ENCODE assay signal across 8 cellular contexts in the genomic region with DNA sequence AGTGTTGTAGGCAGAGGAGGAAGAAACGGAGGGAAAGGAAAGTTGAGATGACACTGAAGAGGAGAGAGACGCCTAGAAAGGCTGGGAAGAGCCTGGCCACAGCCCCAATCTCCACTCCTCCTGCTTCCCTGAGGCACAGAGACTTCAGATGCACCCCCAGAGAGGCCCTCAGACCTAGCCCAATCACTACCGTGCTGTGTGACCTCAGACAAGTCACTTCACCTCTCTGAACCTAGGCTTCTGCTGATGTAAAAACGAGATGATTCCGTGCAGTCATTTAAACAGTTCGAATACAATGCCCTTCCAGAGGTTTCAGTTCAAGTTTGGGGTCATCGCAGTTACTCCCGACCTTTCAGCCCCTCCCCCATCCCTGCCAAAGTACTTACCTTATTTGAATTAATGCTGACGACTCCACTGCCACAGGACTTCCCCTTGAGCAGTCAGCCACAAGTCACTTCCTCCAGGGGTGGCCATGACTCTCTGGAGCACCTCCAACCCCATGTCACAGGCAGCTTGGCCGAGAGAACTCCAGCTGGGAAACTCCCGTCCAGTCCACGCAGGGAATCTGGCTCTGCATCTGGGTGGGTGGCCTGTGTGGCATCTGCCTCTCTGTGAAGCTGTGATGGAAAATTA.
DNase-seq lines count a peak whose midpoint lies in the region; ATAC-seq and TF ChIP-seq lines count a peak whose summit lies in the region.

No MANE protein-coding gene starts in this region.

- H2BK120ac ChIP-seq in IMR-90 (ENCODE audit: low read depth, low read length) = no peak overlapping the region

- no peaks in the 10 kb centered on the region for H3K36me3 Mint-ChIP-seq in activated T-helper 1 cell treated with anti-CD3 and anti-CD28 coated beads, Interleukin-12 subunit alpha, Interleukin-12 subunit beta, Interleukin-2, Interleukin-4 antibody, amounts not matched to agents 30 ng/mL and 10 ng/mL and 1 ng/mL, durations not matched to agents 14 hours and 24 hours and 36 hours (ENCODE audit: low read depth)
- no peaks in the 10 kb centered on the region for H3K36me3 Mint-ChIP-seq in osteocyte (ENCODE audit: unreplicated experiment)

- H2BK20ac ChIP-seq in IMR-90 (ENCODE audit: low read depth, low read length) = no peak overlapping the region

- no peak overlapping the region for H4K91ac ChIP-seq in IMR-90 (ENCODE audit: insufficient read depth, low read depth, low read length)

- H3K9ac ChIP-seq in IMR-90 (ENCODE audit: low read depth, low read length) = no peak overlapping the region

- no peaks in the 10 kb centered on the region for H3K36me3 ChIP-seq in IMR-90 (ENCODE audit: control insufficient read depth, insufficient read depth, low read length)

- DNase-seq in GM13977 (ENCODE audit: low spot score) (peak; percentile 61), IMR-90 (no peak), osteocyte (ENCODE audit: extremely low spot score, unreplicated experiment) (peak; percentile 48), posterior vena cava (ENCODE audit: low spot score) (no peak)
- DNase-seq in activated T-helper 1 cell treated with anti-CD3 and anti-CD28 coated beads, Interleukin-12 subunit alpha, Interleukin-12 subunit beta, Interleukin-2, Interleukin-4 antibody, amounts not matched to agents 30 ng/mL and 10 ng/mL and 1 ng/mL, durations not matched to agents 14 hours and 24 hours and 36 hours (ENCODE audit: low spot score) = no peak

- no peak for TF ChIP-seq RAD21 in IMR-90 (IDR thresholded peaks at IDR 0.05; ENCODE audit: low read length)

- no peak overlapping the region for H2BK5ac ChIP-seq in IMR-90 (ENCODE audit: low read depth, low read length, poor library complexity, severe bottlenecking)

- no peak for TF ChIP-seq CTCF in GM13977 (IDR thresholded peaks at IDR 0.05; ENCODE audit: extremely low read depth, insufficient read depth, missing control alignments)
- no peak for TF ChIP-seq CTCF in IMR-90 (conservative IDR thresholded peaks at IDR 0.05; ENCODE audit: low read depth, low read length)
- no peak for TF ChIP-seq CTCF in osteocyte (IDR thresholded peaks at IDR 0.05)

- dilution Hi-C loops in IMR-90 (cut with HindIII; ENCODE audit: low sequenced_read_pairs, unreplicated experiment) = no loop called here

- no peak overlapping the region for H2BK15ac ChIP-seq in IMR-90 (ENCODE audit: low read depth, low read length)

- 0 out of 2 replicates have a peak overlapping the region, but pooled peaks have one; percentile 3 for H2AK5ac ChIP-seq in IMR-90 (ENCODE audit: low read depth, low read length)

- H3K23ac ChIP-seq in IMR-90 (ENCODE audit: low read depth, low read length) = no peak overlapping the region

- H3K18ac ChIP-seq in IMR-90 (ENCODE audit: low read depth, low read length) = no peak overlapping the region

- in situ Hi-C loops in GM13977 (cut with MboI; ENCODE audit: low pct_unique_long_range_greater_than_20kb, low sequenced_read_pairs, unreplicated experiment) = no loop called here
- in situ Hi-C loops in IMR-90 (cut with MboI; ENCODE audit: low sequenced_read_pairs) = no loop called here

- ATAC-seq in IMR-90 (ENCODE audit: low read depth) (no peak), SK-N-SH treated with all-trans-retinoic acid at 6 μM for 48 hours (no peak), esophagus mucosa (no peak), HG03457 (IDR thresholded peaks at IDR 0.05; ENCODE audit: unreplicated experiment) (no peak)

- H3K27ac Mint-ChIP-seq in activated T-helper 1 cell treated with anti-CD3 and anti-CD28 coated beads, Interleukin-12 subunit alpha, Interleukin-12 subunit beta, Interleukin-2, Interleukin-4 antibody, amounts not matched to agents 30 ng/mL and 10 ng/mL and 1 ng/mL, durations not matched to agents 14 hours and 24 hours and 36 hours = peak overlapping the region; percentile 73
- H3K27ac Mint-ChIP-seq in osteocyte (ENCODE audit: unreplicated experiment) = no peak overlapping the region

- no peak overlapping the region for H2AFZ ChIP-seq in IMR-90 (replicated peaks; ENCODE audit: low read length, poor library complexity)

- H3K4me2 ChIP-seq in IMR-90 (ENCODE audit: low read depth, low read length) = no peak overlapping the region

- H3K4ac ChIP-seq in IMR-90 (ENCODE audit: low read depth, low read length) = 0 out of 2 replicates have a peak overlapping the region, but pooled peaks have one; percentile 16

- intact Hi-C loops in IMR-90 (cut with micrococcal nuclease) (no loop called here), posterior vena cava (cut with DNase I) (no loop called here)
- intact Hi-C loops in activated T-helper 1 cell treated with anti-CD3 and anti-CD28 coated beads, Interleukin-12 subunit alpha, Interleukin-12 subunit beta, Interleukin-2, Interleukin-4 antibody, amounts not matched to agents 30 ng/mL and 10 ng/mL and 1 ng/mL, durations not matched to agents 14 hours and 24 hours and 36 hours (cut with micrococcal nuclease) = loop anchor here (1.0 kb wide), 2 partner anchors 10 to 31 kb away; no protein-coding TSS in a partner anchor

- peak overlapping the region; percentile 23 for H3K4me3 Mint-ChIP-seq in activated T-helper 1 cell treated with anti-CD3 and anti-CD28 coated beads, Interleukin-12 subunit alpha, Interleukin-12 subunit beta, Interleukin-2, Interleukin-4 antibody, amounts not matched to agents 30 ng/mL and 10 ng/mL and 1 ng/mL, durations not matched to agents 14 hours and 24 hours and 36 hours
- H3K4me3 Mint-ChIP-seq in osteocyte (ENCODE audit: unreplicated experiment) = no peak overlapping the region

- no peaks in the 10 kb centered on the region for H3K9me3 Mint-ChIP-seq in activated T-helper 1 cell treated with anti-CD3 and anti-CD28 coated beads, Interleukin-12 subunit alpha, Interleukin-12 subunit beta, Interleukin-2, Interleukin-4 antibody, amounts not matched to agents 30 ng/mL and 10 ng/mL and 1 ng/mL, durations not matched to agents 14 hours and 24 hours and 36 hours
- H3K9me3 Mint-ChIP-seq in osteocyte (ENCODE audit: unreplicated experiment) = no peaks in the 10 kb centered on the region

- no peak overlapping the region for H3K4me3 ChIP-seq in IMR-90 (ENCODE audit: insufficient read depth, low read depth, low read length)

- peaks cover 3% of the 10 kb centered on the region for H3K27me3 Mint-ChIP-seq in activated T-helper 1 cell treated with anti-CD3 and anti-CD28 coated beads, Interleukin-12 subunit alpha, Interleukin-12 subunit beta, Interleukin-2, Interleukin-4 antibody, amounts not matched to agents 30 ng/mL and 10 ng/mL and 1 ng/mL, durations not matched to agents 14 hours and 24 hours and 36 hours (ENCODE audit: insufficient read depth)
- H3K27me3 Mint-ChIP-seq in osteocyte (ENCODE audit: unreplicated experiment) = peaks cover 14% of the 10 kb centered on the region

- CTCF ChIA-PET in IMR-90 (lab: Yijun Ruan, JAX) = no interaction called here

- peaks cover 7% of the 10 kb centered on the region; the same call in 1 of the 2 replicates for H3K4me1 ChIP-seq in IMR-90 (ENCODE audit: control insufficient read depth, insufficient read depth, low read length)

- H3K56ac ChIP-seq in IMR-90 (ENCODE audit: extremely low read depth, insufficient read depth, low read length) = no peak overlapping the region

- peaks cover 4% of the 10 kb centered on the region; the same call in 1 of the 2 replicates for H3K9me1 ChIP-seq in IMR-90 (ENCODE audit: insufficient read depth, low read length)

- no peaks in the 10 kb centered on the region for H3K27me3 ChIP-seq in IMR-90 (ENCODE audit: control insufficient read depth, insufficient read depth, low read length)

- H4K8ac ChIP-seq in IMR-90 (ENCODE audit: low read depth in 2 of 2, low read length in 2 of 2) = no peak overlapping the region

- peaks cover 50% of the 10 kb centered on the region for H3K4me1 Mint-ChIP-seq in activated T-helper 1 cell treated with anti-CD3 and anti-CD28 coated beads, Interleukin-12 subunit alpha, Interleukin-12 subunit beta, Interleukin-2, Interleukin-4 antibody, amounts not matched to agents 30 ng/mL and 10 ng/mL and 1 ng/mL, durations not matched to agents 14 hours and 24 hours and 36 hours (ENCODE audit: low read depth)
- peaks cover 3% of the 10 kb centered on the region for H3K4me1 Mint-ChIP-seq in osteocyte (ENCODE audit: unreplicated experiment)

- TF ChIP-seq POLR2A in IMR-90 (IDR thresholded peaks at IDR 0.05; ENCODE audit: low read depth, low read length) = no peak

- peak overlapping the region; percentile 79; the same call in 1 of the 2 replicates for H3K14ac ChIP-seq in IMR-90 (replicated peaks; ENCODE audit: low read depth, low read length)

- no peak overlapping the region for H4K5ac ChIP-seq in IMR-90 (ENCODE audit: low read depth, low read length)

- no TSS peak for BruUV-seq in IMR-90 (replicated peaks; lab: Mats Ljungman, UMichigan)

- no peak overlapping the region for H3K27ac ChIP-seq in IMR-90 (ENCODE audit: insufficient read depth, low read length)

- no peaks in the 10 kb centered on the region for H3K79me1 ChIP-seq in IMR-90 (ENCODE audit: low read depth in 1 of 2, low read length in 2 of 2)

- no peaks in the 10 kb centered on the region for H3K9me3 ChIP-seq in IMR-90 (ENCODE audit: control insufficient read depth, insufficient read depth, low read length)

- H4K20me1 ChIP-seq in IMR-90 (ENCODE audit: insufficient read depth, low read length) = no peaks in the 10 kb centered on the region

- WGBS in IMR-90 (ENCODE audit: extremely low coverage in 2 of 2, insufficient read length in 1 of 2), 2 experiments = 61% methylated on average over 4 of the region's 12 CpGs; no CpG with 5 or more reads in 1 of the 2 experiments

- POLR2A ChIA-PET in IMR-90 (lab: Charles Lee; ENCODE audit: unreplicated experiment) = no interaction called here

- H2AK9ac ChIP-seq in IMR-90 (replicated peaks; ENCODE audit: low read depth, low read length, poor library complexity) = no peak overlapping the region

TF ChIP-seq in SK-N-SH treated with all-trans-retinoic acid at 6 μM for 48 hours, 23 proteins besides CTCF, POLR2A, EP300 and RAD21:
- TF ChIP-seq ZNF565 (CRISPR knock-in tag; conservative IDR thresholded peaks at IDR 0.05; ENCODE audit: low read depth) = no peak
- TF ChIP-seq CSDC2 (CRISPR knock-in tag; IDR thresholded peaks at IDR 0.05) = no peak
- TF ChIP-seq ARNTL (CRISPR knock-in tag; IDR thresholded peaks at IDR 0.05; ENCODE audit: borderline replicate concordance, low read depth) = no peak

Comparison
In these comparisons a context has a peak if more than half of its experiments do, and no peak if none do; other contexts are left out.
1. DNase-seq: peak in GM13977 (single experiment) and osteocyte (single experiment); none in IMR-90 (single experiment), activated T-helper 1 cell treated with anti-CD3 and anti-CD28 coated beads, Interleukin-12 subunit alpha, Interleukin-12 subunit beta, Interleukin-2, Interleukin-4 antibody, amounts not matched to agents 30 ng/mL and 10 ng/mL and 1 ng/mL, durations not matched to agents 14 hours and 24 hours and 36 hours (single experiment) and posterior vena cava (single experiment).